ENCODE assay signal across 5 cellular contexts in genomic region chr7:74402668-74403067, GRCh38. TPM values are rescaled to one million over a fixed set of nuclear protein-coding genes. Genes with fewer than 3 reads are reported as not detected.
DNase-seq lines count a peak whose midpoint lies in the region; FAIRE-seq and TF ChIP-seq lines count a peak whose summit lies in the region.
"Not testable (repeated sequence)": the region's sequence is repeated elsewhere in the genome, so short reads cannot be mapped to it uniquely, and the experiment has no call there.

No MANE protein-coding gene starts in this region.

- not testable (repeated sequence) for H3K27me3 ChIP-seq in endodermal cell (ENCODE audit: control insufficient read depth, insufficient read depth, low read length, poor library complexity, severe bottlenecking)

- not testable (repeated sequence) for H3K4me3 ChIP-seq in endodermal cell (ENCODE audit: low read length); kidney (ENCODE audit: low read length in 2 of 2)

- not testable (repeated sequence) for H3K36me3 Mint-ChIP-seq in chondrocyte (ENCODE audit: low read depth)
- peaks cover 44% of the 10 kb centered on the region for H3K36me3 Mint-ChIP-seq in endodermal cell (ENCODE audit: low read depth)

- H3K9me3 Mint-ChIP-seq in chondrocyte (ENCODE audit: low read depth); endodermal cell: not testable (repeated sequence)

- peaks cover 41% of the 10 kb centered on the region for H3K36me3 ChIP-seq in endodermal cell (ENCODE audit: control insufficient read depth, insufficient read depth, low read length)
- not testable (repeated sequence) for H3K36me3 ChIP-seq in kidney (ENCODE audit: control insufficient read depth in 1 of 2, insufficient read depth in 2 of 2, low read length in 2 of 2)

- intact Hi-C loops in kidney (cut with DNase I) (loop anchor here (5.0 kb wide), 1 partner anchor 195 kb away; no protein-coding TSS in a partner anchor), posterior vena cava (cut with DNase I) (loop anchor here in 1 of 2 donors (5.0 kb wide), 1 partner anchor 535 kb away; no protein-coding TSS in a partner anchor)

- H3K27ac Mint-ChIP-seq in chondrocyte (ENCODE audit: unreplicated experiment); endodermal cell: not testable (repeated sequence)

- not testable (repeated sequence) for H3K27ac ChIP-seq in endodermal cell (ENCODE audit: low read depth, low read length); kidney (ENCODE audit: low read depth in 2 of 2, low read length in 2 of 2)

- not testable (repeated sequence) for H3K4me3 Mint-ChIP-seq in chondrocyte (ENCODE audit: unreplicated experiment); endodermal cell

- WGBS in endodermal cell (ENCODE audit: insufficient coverage in 1 of 2, insufficient read length in 1 of 2), 2 experiments: 87 to 94% methylated on average over 2 of the region's 3 CpGs

- FAIRE-seq in kidney (lab: Jason Lieb, UNC): not testable (repeated sequence)

- H3K4me1 Mint-ChIP-seq in chondrocyte (ENCODE audit: low read depth); endodermal cell: not testable (repeated sequence)

- H3K4me1 ChIP-seq in endodermal cell (ENCODE audit: control insufficient read depth, insufficient read depth, low read length); kidney (ENCODE audit: control insufficient read depth in 1 of 2, insufficient read depth in 1 of 2, low read depth in 1 of 2, low read length in 2 of 2): not testable (repeated sequence)

- not testable (repeated sequence) for H3K9me3 ChIP-seq in endodermal cell (ENCODE audit: control insufficient read depth, low read length); kidney (ENCODE audit: control insufficient read depth in 1 of 2, low read length in 2 of 2)

- DNase-seq in RPMI8226: peak; percentile 16
- DNase-seq in chondrocyte (ENCODE audit: low spot score): peak; percentile 35
- DNase-seq in endodermal cell: peak; percentile 34
- DNase-seq in kidney: peak; percentile 15
- DNase-seq in posterior vena cava (ENCODE audit: low spot score): peak; percentile 13

- H3K27me3 Mint-ChIP-seq in chondrocyte (ENCODE audit: low read depth); endodermal cell (ENCODE audit: insufficient read depth): not testable (repeated sequence)

- H3K9ac ChIP-seq in endodermal cell (ENCODE audit: extremely low read depth, low read length, poor library complexity, severe bottlenecking); kidney (ENCODE audit: low read length in 2 of 2): not testable (repeated sequence)

- TF ChIP-seq CTCF in chondrocyte (IDR thresholded peaks at IDR 0.05); endodermal cell (conservative IDR thresholded peaks at IDR 0.05); kidney (IDR thresholded peaks at IDR 0.05; ENCODE audit: borderline replicate concordance, extremely low read depth, insufficient read depth): not testable (repeated sequence)

RNA-seq across cellular contexts. Expression of gene GTF2IRD1, which starts 51.0 kb away (rescaled TPM):
- total RNA-seq in chondrocyte (32.4 to 48.5 TPM (median 46.5 TPM) in 3 replicates), endodermal cell (10 to 100 TPM; 54.8 to 84.4 TPM), kidney (35.8 TPM), posterior vena cava (10 to 100 TPM; 14.7 to 17.0 TPM)
- polyA plus RNA-seq in endodermal cell (2013, experiment 1 of 2): 54.6 TPM
- polyA plus RNA-seq in endodermal cell (2013, experiment 2 of 2): 54.2 TPM
- 28.2 TPM for polyA plus RNA-seq in kidney (ENCODE audit: insufficient read depth, low read depth, low replicate concordance)
